In genomic region chr17:65553646-65554567, GRCh38 we compare ENCODE assay signal across 13 cellular contexts. TPM values are rescaled to one million over a fixed set of nuclear protein-coding genes. Genes with fewer than 3 reads are reported as not detected.
DNase-seq lines count a peak whose midpoint lies in the region; ATAC-seq and TF ChIP-seq lines count a peak whose summit lies in the region.
"Had no signal": no experiment of that assay in that cellular context is flagged by ENCODE, and none has a peak within 500 bp of the region (broad histone marks: within the 10 kb centered on the region; RNA-seq: fewer than 3 reads in every experiment).

No MANE protein-coding gene starts in this region.

- H3K4me3 Mint-ChIP-seq in activated CD4-positive, alpha-beta T cell treated with anti-CD3 and anti-CD28 coated beads, Interleukin-2, amount 10 ng/mL, durations not matched to agents 7 days and 5 days: peak overlapping the region; percentile 23
- H3K4me3 Mint-ChIP-seq: immature natural killer cell had no signal

- WGBS in SK-N-SH (ENCODE audit: low lambda C conversion rate): 55% methylated on average over 10 of the region's 10 CpGs

- H3K27me3 ChIP-seq in SK-N-SH (ENCODE audit: insufficient read depth) (no peaks in the 10 kb centered on the region), osteoblast (ENCODE audit: insufficient read depth, low read length) (no peaks in the 10 kb centered on the region)

- no peak overlapping the region; a peak in 1 of 4 replicates for H3K4me3 ChIP-seq in SK-N-SH (ENCODE audit: low read depth in 2 of 2, low read length in 1 of 2)
- H3K4me3 ChIP-seq in osteoblast (ENCODE audit: insufficient read depth, low read length): no peak overlapping the region
- H3K4me3 ChIP-seq: A549 had no signal

- H3K4me1 Mint-ChIP-seq in activated CD4-positive, alpha-beta T cell treated with anti-CD3 and anti-CD28 coated beads, Interleukin-2, amount 10 ng/mL, durations not matched to agents 7 days and 5 days: peaks cover 19% of the 10 kb centered on the region

- no peaks in the 10 kb centered on the region for H3K9me3 Mint-ChIP-seq in activated CD4-positive, alpha-beta T cell treated with anti-CD3 and anti-CD28 coated beads, Interleukin-2, amount 10 ng/mL, durations not matched to agents 7 days and 5 days
- H3K9me3 Mint-ChIP-seq: immature natural killer cell had no signal

- no peak for TF ChIP-seq RAD21 in SK-N-SH (IDR thresholded peaks at IDR 0.05; ENCODE audit: low read length)

- peaks cover 12% of the 10 kb centered on the region for H3F3A ChIP-seq in SK-N-SH (replicated peaks; ENCODE audit: insufficient read depth)

- H3K4me1 ChIP-seq in SK-N-SH (ENCODE audit: control insufficient read depth in 1 of 2, insufficient read depth in 2 of 2, low read depth in 1 of 2, low read length in 1 of 2): peaks cover 13 to 18% of the 10 kb centered on the region in 2 experiments; a peak in 3 of 4 replicates
- peaks cover 23% of the 10 kb centered on the region for H3K4me1 ChIP-seq in osteoblast (ENCODE audit: insufficient read depth, low read length)

- peak overlapping the region; percentile 4 for H3K27ac Mint-ChIP-seq in activated CD4-positive, alpha-beta T cell treated with anti-CD3 and anti-CD28 coated beads, Interleukin-2, amount 10 ng/mL, durations not matched to agents 7 days and 5 days
- H3K27ac Mint-ChIP-seq: immature natural killer cell had no signal

- no peak overlapping the region for H2AFZ ChIP-seq in SK-N-SH (ENCODE audit: low read depth)
- no peak overlapping the region for H2AFZ ChIP-seq in osteoblast (ENCODE audit: low read length)
- H2AFZ ChIP-seq: parathyroid adenoma had no signal

- H3K27me3 Mint-ChIP-seq in activated CD4-positive, alpha-beta T cell treated with anti-CD3 and anti-CD28 coated beads, Interleukin-2, amount 10 ng/mL, durations not matched to agents 7 days and 5 days: peaks cover 10% of the 10 kb centered on the region

- H3K79me2 ChIP-seq in SK-N-SH (ENCODE audit: insufficient read depth) (peaks cover 19% of the 10 kb centered on the region; the same call in 1 of the 2 replicates), osteoblast (ENCODE audit: insufficient read depth, low read length) (peaks cover 6% of the 10 kb centered on the region)

- DNase-seq in activated CD4-positive, alpha-beta T cell treated with anti-CD3 and anti-CD28 coated beads, Interleukin-2, amount 10 ng/mL, durations not matched to agents 7 days and 5 days: no peak
- no peak for DNase-seq in activated CD4-positive, alpha-beta T cell treated with anti-CD3 and anti-CD28 coated beads, Interleukin-2, amount 50 U/mL, for 1 hour
- DNase-seq in SK-N-SH (peak; percentile 61), fibroblast of peridontal ligament (ENCODE audit: extremely low read depth) (peak; percentile 81), osteoblast (ENCODE audit: insufficient read length, low spot score, missing footprints) (no peak), putamen (ENCODE audit: low spot score) (no peak), NCI-H748 treated with DMSO at 0.1 percent for 48 hours (lab: John Stamatoyannopoulos, UW) (no peak)
- DNase-seq: immature natural killer cell, NCI-H2171, WERI-Rb-1 had no signal

- H3K9me2 ChIP-seq in SK-N-SH: no peaks in the 10 kb centered on the region

- H3K27ac ChIP-seq in SK-N-SH (ENCODE audit: low read depth in 2 of 2, low read length in 1 of 2) (peak overlapping the region; percentile 29 to 59; a peak in 2 of 4 replicates), osteoblast (ENCODE audit: low read depth, low read length) (peak overlapping the region; percentile 43)
- H3K27ac ChIP-seq: A549, parathyroid adenoma, WERI-Rb-1 had no signal

- ATAC-seq in HG02759 (IDR thresholded peaks at IDR 0.05; ENCODE audit: unreplicated experiment): no peak
- ATAC-seq: A549 had no signal

- H3K36me3 Mint-ChIP-seq in activated CD4-positive, alpha-beta T cell treated with anti-CD3 and anti-CD28 coated beads, Interleukin-2, amount 10 ng/mL, durations not matched to agents 7 days and 5 days (ENCODE audit: low read depth): peaks cover 29% of the 10 kb centered on the region
- H3K36me3 Mint-ChIP-seq: immature natural killer cell had no signal

- H4K20me1 ChIP-seq in SK-N-SH (ENCODE audit: insufficient read depth) (peaks cover 27% of the 10 kb centered on the region), osteoblast (ENCODE audit: insufficient read depth, low read length) (peaks cover 45% of the 10 kb centered on the region)

- TF ChIP-seq EP300 in SK-N-SH (IDR thresholded peaks at IDR 0.05; ENCODE audit: borderline replicate concordance in 1 of 2, low read depth in 1 of 2, low read length in 1 of 2): no peak

- TF ChIP-seq CTCF in SK-N-SH (IDR thresholded peaks at IDR 0.05) (no peak), osteoblast (IDR thresholded peaks at IDR 0.05; ENCODE audit: extremely low read depth, low read depth, low read length) (no peak)

- POLR2A ChIA-PET in activated CD4-positive, alpha-beta T cell treated with anti-CD3 and anti-CD28 coated beads, Interleukin-2, amount 10 ng/mL, durations not matched to agents 7 days and 5 days (lab: Charles Lee): no interaction called here
- POLR2A ChIA-PET in SK-N-SH (lab: Yijun Ruan, JAX): no interaction called here

- CTCF ChIA-PET in activated CD4-positive, alpha-beta T cell treated with anti-CD3 and anti-CD28 coated beads, Interleukin-2, amount 10 ng/mL, durations not matched to agents 7 days and 5 days (lab: Charles Lee): interaction anchor here (1.3 kb wide), 1 partner anchor 13 kb away, joined by 3 read pairs; no protein-coding TSS in a partner anchor
- CTCF ChIA-PET in SK-N-SH (lab: Yijun Ruan, JAX): interaction anchor here (0.9 to 3.9 kb wide), 7 partner anchors 13 to 612 kb away, joined by 3 to 68 read pairs (median 5); no protein-coding TSS in a partner anchor

- H3K4me2 ChIP-seq in SK-N-SH (peak overlapping the region; percentile 40; the same call in 1 of the 2 replicates), osteoblast (ENCODE audit: insufficient read depth, low read length) (peak overlapping the region; percentile 55)
- H3K4me2 ChIP-seq: A549 had no signal

- H3K9me3 ChIP-seq in SK-N-SH (no peaks in the 10 kb centered on the region), osteoblast (ENCODE audit: low read depth, low read length) (no peaks in the 10 kb centered on the region)
- H3K9me3 ChIP-seq: A549 had no signal

- H3K36me3 ChIP-seq in SK-N-SH (replicated peaks in 1 of 2; ENCODE audit: control insufficient read depth in 1 of 2, insufficient read depth in 2 of 2, low read length in 1 of 2): peaks cover 0 to 30% of the 10 kb centered on the region in 2 experiments
- H3K36me3 ChIP-seq in osteoblast (ENCODE audit: insufficient read depth, low read length): peaks cover 2% of the 10 kb centered on the region

- H3K9ac ChIP-seq in SK-N-SH: no peak overlapping the region
- H3K9ac ChIP-seq: parathyroid adenoma had no signal

TF ChIP-seq in SK-N-SH, 30 proteins besides CTCF, POLR2A, EP300 and RAD21:
- TF ChIP-seq TCF12 (IDR thresholded peaks at IDR 0.05) (peak; percentile 66), ELF1 (IDR thresholded peaks at IDR 0.05) (no peak), TAF1 (IDR thresholded peaks at IDR 0.05; ENCODE audit: borderline replicate concordance, low read depth, low read length) (0 out of 2 replicates have a peak, but pooled peaks have one; percentile 6), USF1 (IDR thresholded peaks at IDR 0.05; ENCODE audit: borderline replicate concordance, low read depth) (no peak), GATA2 (CRISPR knock-in tag; IDR thresholded peaks at IDR 0.05) (peak; percentile 28; the same call in 1 of the 2 replicates), REST (IDR thresholded peaks at IDR 0.05; ENCODE audit: low read depth, low read length) (no peak), MXI1 (IDR thresholded peaks at IDR 0.05; ENCODE audit: low read depth, low read length) (no peak)

RNA-seq across cellular contexts. Expression of gene AXIN2, which starts 7.5 kb away (rescaled TPM):
- total RNA-seq in activated CD4-positive, alpha-beta T cell treated with anti-CD3 and anti-CD28 coated beads, Interleukin-2, amount 10 ng/mL, durations not matched to agents 7 days and 5 days: 10 to 100 TPM; 12.7 to 13.4 TPM
- 7.9 and 8.3 TPM in 2 replicates for polyA plus RNA-seq in SK-N-SH (2012; rRNA removed)
- polyA plus RNA-seq in SK-N-SH (2012; cell fraction: cytosol; rRNA removed): 5.4 and 7.0 TPM in 2 replicates
- polyA plus RNA-seq in SK-N-SH (2012; cell fraction: nucleus; rRNA removed): 17.8 and 19.1 TPM in 2 replicates
- total RNA-seq in osteoblast: 2.9 and 5.1 TPM in 2 replicates

Comparison
In these comparisons a context has a peak if more than half of its experiments do, and no peak if none do; other contexts are left out.
1. DNase-seq: peak in SK-N-SH (single experiment) and fibroblast of peridontal ligament (single experiment); none in activated CD4-positive, alpha-beta T cell treated with anti-CD3 and anti-CD28 coated beads, Interleukin-2, amount 10 ng/mL, durations not matched to agents 7 days and 5 days (single experiment), activated CD4-positive, alpha-beta T cell treated with anti-CD3 and anti-CD28 coated beads, Interleukin-2, amount 50 U/mL, for 1 hour (single experiment), osteoblast (single experiment), putamen (single experiment) and NCI-H748 treated with DMSO at 0.1 percent for 48 hours (single experiment).